In the genomic region with DNA sequence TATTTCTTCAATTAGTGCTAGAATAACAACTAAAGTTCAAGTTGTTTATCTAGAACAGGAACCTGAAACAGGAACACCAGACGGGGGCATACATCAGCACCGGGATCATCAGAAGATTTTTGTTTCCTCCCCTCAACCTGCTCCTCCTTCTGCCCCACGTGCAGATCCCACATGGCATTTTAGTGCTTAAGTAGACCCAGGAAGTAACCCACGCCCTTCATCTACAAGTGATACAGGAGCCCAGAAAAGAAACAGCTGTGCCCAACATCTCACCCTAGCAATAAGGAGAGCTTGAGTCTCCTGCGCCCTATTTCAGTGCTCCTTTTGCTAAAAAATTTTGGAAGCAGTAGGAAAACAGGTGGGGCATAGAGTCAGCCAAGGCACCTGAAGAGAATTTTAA, we compare ENCODE assay signal across 15 cellular contexts.
DNase-seq lines count a peak whose midpoint lies in the region; ATAC-seq and TF ChIP-seq lines count a peak whose summit lies in the region.
"Had no signal": no experiment of that assay in that cellular context is flagged by ENCODE, and none has a peak within 500 bp of the region (broad histone marks: within the 10 kb centered on the region; RNA-seq: fewer than 3 reads in every experiment).

No MANE protein-coding gene starts in this region.

- H2AFZ ChIP-seq in OCI-LY3 (ENCODE audit: low read depth, low read length), result peak overlapping the region; percentile 34; the same call in 1 of the 2 replicates

- H3K27me3 ChIP-seq in OCI-LY3 (ENCODE audit: low read depth, low read length), result peaks cover 32% of the 10 kb centered on the region

- H3K4me3 ChIP-seq in OCI-LY3 (ENCODE audit: low read length), result no peak overlapping the region

- no peaks in the 10 kb centered on the region for H3K36me3 ChIP-seq in OCI-LY3 (replicated peaks; ENCODE audit: low read depth, low read length)

- H3K27ac ChIP-seq in OCI-LY3 (ENCODE audit: low read length), result no peak overlapping the region
- H3K27ac ChIP-seq: 22Rv1 had no signal

- no peaks in the 10 kb centered on the region for H4K20me1 ChIP-seq in OCI-LY3 (ENCODE audit: insufficient read depth, low read length)

- peak overlapping the region; percentile 32; the same call in 1 of the 2 replicates for H3K4me2 ChIP-seq in OCI-LY3 (ENCODE audit: low read length)

- no peak for TF ChIP-seq CTCF in OCI-LY3 (IDR thresholded peaks at IDR 0.05; ENCODE audit: low read depth, low read length)

- no peak overlapping the region for H3K9ac ChIP-seq in OCI-LY3 (ENCODE audit: low read length)

- H3K4me1 ChIP-seq in OCI-LY3 (ENCODE audit: low read length), result peaks cover 10% of the 10 kb centered on the region
- H3K4me1 ChIP-seq: Caco-2 had no signal

- ATAC-seq in GM21526 (IDR thresholded peaks at IDR 0.05; ENCODE audit: low FRiP score, unreplicated experiment), result no peak
- no peak for ATAC-seq in GM21515 (IDR thresholded peaks at IDR 0.05; ENCODE audit: unreplicated experiment)
- no peak for ATAC-seq in GM18519 (IDR thresholded peaks at IDR 0.05; ENCODE audit: low FRiP score, unreplicated experiment)

- no peaks in the 10 kb centered on the region for H3K79me2 ChIP-seq in OCI-LY3 (ENCODE audit: low read length)

- no peaks in the 10 kb centered on the region for H3K9me3 ChIP-seq in OCI-LY3 (ENCODE audit: insufficient read depth, low read length)
- H3K9me3 ChIP-seq: Caco-2 had no signal

- DNase-seq in DMS 273 (lab: John Stamatoyannopoulos, UW; ENCODE audit: unreplicated experiment) (peak; percentile 9), DMS 273 treated with DMSO at 0.1 percent for 48 hours (lab: John Stamatoyannopoulos, UW) (no peak), cerebellar cortex (ENCODE audit: low spot score) (peak; percentile 61), hypothalamus (lab: John Stamatoyannopoulos, UW) (no peak)
- DNase-seq: Caco-2; CD8-positive, alpha-beta memory T cell; HCEC 1CT; HFFc6; IMR-90; KBM-7 had no signal

Comparison
In these comparisons a context has a peak if more than half of its experiments do, and no peak if none do; other contexts are left out.
1. DNase-seq: peak in DMS 273 (single experiment) and cerebellar cortex (single experiment); none in DMS 273 treated with DMSO at 0.1 percent for 48 hours (single experiment) and hypothalamus (0 of 51).